8 cellular contexts compared by ENCODE assay signal in genomic region chr17:55444471-55445441, GRCh38. TPM values are rescaled to one million over a fixed set of nuclear protein-coding genes. Genes with fewer than 3 reads are reported as not detected.
A peak's percentile ranks its signal among the peaks of the same experiment; 100 is the strongest.
DNase-seq lines count a peak whose midpoint lies in the region; ATAC-seq, FAIRE-seq and TF ChIP-seq lines count a peak whose summit lies in the region.
"Had no signal": no experiment of that assay in that cellular context is flagged by ENCODE, and none has a peak within 500 bp of the region (broad histone marks: within the 10 kb centered on the region; RNA-seq: fewer than 3 reads in every experiment).

No MANE protein-coding gene starts in this region.

- H3K27ac ChIP-seq in H1 (ENCODE audit: low read depth, low read length), result no peak overlapping the region
- H3K27ac ChIP-seq in stomach smooth muscle (ENCODE audit: low read length), result peak overlapping the region; percentile 95

- no peaks in the 10 kb centered on the region for H3K9me3 ChIP-seq in H1 (ENCODE audit: insufficient read depth in 2 of 2, low read depth in 1 of 2, low read length in 1 of 2)
- H3K9me3 ChIP-seq in stomach smooth muscle (ENCODE audit: control insufficient read depth in 2 of 2, low read length in 2 of 2), result no peaks in the 10 kb centered on the region

- no peak overlapping the region for H3K4me2 ChIP-seq in H1 (ENCODE audit: insufficient read depth in 1 of 2, low read depth in 2 of 2, low read length in 2 of 2)

- H3K79me2 ChIP-seq in H1 (ENCODE audit: control insufficient read depth in 1 of 2, insufficient read depth in 2 of 2, low read length in 2 of 2), result no peaks in the 10 kb centered on the region

- no peak for TF ChIP-seq CTCF in H1 (IDR thresholded peaks at IDR 0.05; ENCODE audit: control extremely low read depth in 1 of 3, insufficient read depth in 1 of 3, low read depth in 1 of 3, low read length in 3 of 3)

- no peak overlapping the region for H4K91ac ChIP-seq in H1 (replicated peaks; ENCODE audit: insufficient read length, low read length)

- TF ChIP-seq RAD21 in H1 (IDR thresholded peaks at IDR 0.05 in 1 of 2, conservative IDR thresholded peaks at IDR 0.05 in 1 of 2; ENCODE audit: low read depth in 2 of 2, low read length in 2 of 2), result no peak

- H4K20me1 ChIP-seq in H1 (replicated peaks in 1 of 2; ENCODE audit: control insufficient read depth in 1 of 2, insufficient read depth in 2 of 2, low read length in 2 of 2), result no peaks in the 10 kb centered on the region

- ATAC-seq in GM19455 (IDR thresholded peaks at IDR 0.05; ENCODE audit: unreplicated experiment) (peak; percentile 59), HG03280 (IDR thresholded peaks at IDR 0.05; ENCODE audit: unreplicated experiment) (peak; percentile 52)

- no peak overlapping the region for H3K56ac ChIP-seq in H1 (replicated peaks; ENCODE audit: insufficient read length, low read depth, low read length)

- CTCF ChIA-PET in H1 (lab: Charles Lee; ENCODE audit: partially characterized antibody), result no interaction called here

- no peak overlapping the region for H4K5ac ChIP-seq in H1 (ENCODE audit: insufficient read length, low read depth, low read length)

- H2BK20ac ChIP-seq in H1 (ENCODE audit: low read length), result no peak overlapping the region

- no peaks in the 10 kb centered on the region for H3K79me1 ChIP-seq in H1 (ENCODE audit: low read depth, low read length)

- no peak overlapping the region for H3K9ac ChIP-seq in H1 (replicated peaks in 1 of 4; ENCODE audit: extremely low read depth in 1 of 4, low read depth in 3 of 4, low read length in 3 of 4)
- peak overlapping the region; percentile 29 to 36 for H3K9ac ChIP-seq in stomach smooth muscle (ENCODE audit: low read length in 2 of 2)

- H3K4me3 ChIP-seq in H1 (ENCODE audit: extremely low read depth in 1 of 4, insufficient read depth in 2 of 4, low read depth in 3 of 4, low read length in 4 of 4), result no peak overlapping the region
- peak overlapping the region in 1 of 2 donors; percentile 22 for H3K4me3 ChIP-seq in stomach smooth muscle (ENCODE audit: low read length in 2 of 2)

- H3K14ac ChIP-seq in H1 (ENCODE audit: insufficient read length), result no peak overlapping the region

- no peak overlapping the region for H2AK5ac ChIP-seq in H1 (ENCODE audit: low read depth, low read length)

- FAIRE-seq in H1 (lab: Jason Lieb, UNC), result no peak

- POLR2A ChIA-PET in H1 (lab: Charles Lee; ENCODE audit: partially characterized antibody), result no interaction called here

- DNase-seq in H1 (ENCODE audit: low read depth in 1 of 2, low spot score in 2 of 2) (no peak), NCI-H2081 treated with DMSO at 0.1 percent for 48 hours (lab: John Stamatoyannopoulos, UW) (no peak), NCI-H69 (lab: John Stamatoyannopoulos, UW) (no peak), ecto neural progenitor cell (ENCODE audit: low spot score) (no peak)
- DNase-seq: NCI-H187 had no signal

- H3K4me1 ChIP-seq in H1 (replicated peaks in 1 of 4; ENCODE audit: control insufficient read depth in 3 of 4, insufficient read depth in 4 of 4, low read length in 3 of 4) (peaks cover 0 to 7% (median 4%) of the 10 kb centered on the region in 4 experiments; a peak in 3 of 7 replicates), stomach smooth muscle (ENCODE audit: control insufficient read depth, insufficient read depth, low read length) (peaks cover 41% of the 10 kb centered on the region)

- WGBS in H1 (ENCODE audit: extremely low coverage in 1 of 2, insufficient coverage in 1 of 2, insufficient read length in 1 of 2, insufficient replicate concordance in 2 of 2, low coverage in 1 of 2, low lambda C conversion rate in 2 of 2, missing lambda C conversion rate in 1 of 2), 2 experiments, result 82% methylated on average over 6 of the region's 6 CpGs; no CpG with 5 or more reads in 1 of the 2 experiments

- H3K27me3 ChIP-seq in H1 (replicated peaks in 1 of 4; ENCODE audit: control insufficient read depth in 3 of 4, extremely low read depth in 1 of 4, insufficient read depth in 3 of 4, low read length in 3 of 4) (no peaks in the 10 kb centered on the region), stomach smooth muscle (ENCODE audit: control insufficient read depth in 1 of 2, insufficient read depth in 2 of 2, low read length in 2 of 2) (no peaks in the 10 kb centered on the region)

- H2BK12ac ChIP-seq in H1 (ENCODE audit: low read depth, low read length), result no peak overlapping the region

- no peak overlapping the region for H3K4ac ChIP-seq in H1 (replicated peaks; ENCODE audit: insufficient read length, low read depth, low read length)

- H3K23me2 ChIP-seq in H1 (ENCODE audit: low read depth, low read length), result no peaks in the 10 kb centered on the region

- H3K18ac ChIP-seq in H1 (ENCODE audit: extremely low read depth, low read length), result no peak overlapping the region

- no peak for TF ChIP-seq EP300 in H1 (IDR thresholded peaks at IDR 0.05; ENCODE audit: borderline replicate concordance in 1 of 2, low read depth in 2 of 2, low read length in 2 of 2)

- H3K23ac ChIP-seq in H1 (ENCODE audit: insufficient read length), result no peak overlapping the region

- H2BK120ac ChIP-seq in H1 (replicated peaks; ENCODE audit: low read depth, low read length), result no peak overlapping the region

- H2AFZ ChIP-seq in H1 (ENCODE audit: low read length), result peak overlapping the region; percentile 58; the same call in 1 of the 2 replicates

- H3K36me3 ChIP-seq in H1 (ENCODE audit: control insufficient read depth in 2 of 4, insufficient read depth in 4 of 4, low read length in 3 of 4), result no peaks in the 10 kb centered on the region
- no peaks in the 10 kb centered on the region for H3K36me3 ChIP-seq in stomach smooth muscle (ENCODE audit: control insufficient read depth in 2 of 2, insufficient read depth in 2 of 2, low read length in 2 of 2)

- no peak overlapping the region for H2BK5ac ChIP-seq in H1 (ENCODE audit: low read depth, low read length)

- no peak for TF ChIP-seq POLR2A in H1 (IDR thresholded peaks at IDR 0.05; ENCODE audit: control extremely low read depth in 1 of 2, low read depth in 2 of 2, low read length in 2 of 2)

- H2BK15ac ChIP-seq in H1 (ENCODE audit: low read length), result no peak overlapping the region

- no peak overlapping the region for H4K8ac ChIP-seq in H1 (ENCODE audit: extremely low read depth, insufficient read depth, low read length)

TF ChIP-seq in H1, 55 proteins besides CTCF, POLR2A, EP300 and RAD21:
- TF ChIP-seq ZNF274 (IDR thresholded peaks at IDR 0.05; ENCODE audit: borderline replicate concordance, extremely low read depth, low read length) (no peak), GABPA (IDR thresholded peaks at IDR 0.05; ENCODE audit: borderline replicate concordance, insufficient read depth, low read length) (no peak), BACH1 (IDR thresholded peaks at IDR 0.05; ENCODE audit: low read length) (no peak), SUZ12 (IDR thresholded peaks at IDR 0.05; ENCODE audit: low read length) (no peak), BRCA1 (IDR thresholded peaks at IDR 0.05; ENCODE audit: low read depth, low read length) (no peak), KDM4A (IDR thresholded peaks at IDR 0.05; ENCODE audit: low read depth, low read length, severe bottlenecking) (no peak), POU5F1 (IDR thresholded peaks at IDR 0.05; ENCODE audit: low read depth, low read length) (no peak), BCL11A (IDR thresholded peaks at IDR 0.05; ENCODE audit: low read depth in 2 of 2, low read length in 2 of 2) (no peak), ATF3 (IDR thresholded peaks at IDR 0.05; ENCODE audit: insufficient read depth, low read depth, low read length) (no peak)

RNA-seq across cellular contexts. Expression of gene MMD, which starts 23.1 kb away (rescaled TPM):
- total RNA-seq in H1 (2021; fragmentation: NEBNext Ultra II Directional; extraction: Animal tissue kit (Norgen Biotek cat#: 25700)), result 34.0 and 37.8 TPM in 2 replicates
- 22.1 and 28.2 TPM in 2 replicates for polyA plus RNA-seq in H1 (2011; rRNA removed)
- polyA plus RNA-seq in H1 (2011; cell fraction: cytosol; rRNA removed), result 23.4 TPM
- 22.0 TPM for polyA plus RNA-seq in H1 (2011; cell fraction: nucleus; rRNA removed)
- 18.6 to 24.4 TPM (median 22.7 TPM) in 4 replicates for polyA plus RNA-seq in H1 (2012, experiment 1 of 2)
- 5.0 TPM for polyA plus RNA-seq in H1 (2012, experiment 2 of 2)
- 29.4 TPM for polyA plus RNA-seq in H1 (2013, experiment 1 of 2)
- polyA plus RNA-seq in H1 (2013, experiment 2 of 2), result 32.1 TPM
- polyA minus RNA-seq in H1 (2011; rRNA and poly(A)+ RNA removed), result 19.3 and 23.3 TPM in 2 replicates
- polyA minus RNA-seq in H1 (2011; cell fraction: cytosol; rRNA and poly(A)+ RNA removed), result 9.0 TPM
- polyA minus RNA-seq in H1 (2011; cell fraction: nucleus; rRNA and poly(A)+ RNA removed), result 20.8 TPM

Comparison
In these comparisons a context has a peak if more than half of its experiments do, and no peak if none do; other contexts are left out.
1. H3K9ac ChIP-seq: peak in stomach smooth muscle (2 of 2); none in H1 (0 of 4).